In genomic region chr5:179794575-179794974, GRCh38 we compare ENCODE assay signal across 1 cellular context.
TF ChIP-seq lines count a peak whose summit lies in the region.

No MANE protein-coding gene starts in this region.

TF ChIP-seq in HCT116, 20 proteins besides CTCF, POLR2A, EP300 and RAD21 (continued from another document):
- TF ChIP-seq REST (IDR thresholded peaks at IDR 0.05; ENCODE audit: low read depth): no peak
- TF ChIP-seq JUND (IDR thresholded peaks at IDR 0.05): no peak
- no peak for TF ChIP-seq SIN3A (IDR thresholded peaks at IDR 0.05; ENCODE audit: low read depth)
- TF ChIP-seq EZH2phosphoT487 (IDR thresholded peaks at IDR 0.05; ENCODE audit: borderline replicate concordance): no peak
